Comparison of ENCODE assay signal across 9 cellular contexts in the genomic region with DNA sequence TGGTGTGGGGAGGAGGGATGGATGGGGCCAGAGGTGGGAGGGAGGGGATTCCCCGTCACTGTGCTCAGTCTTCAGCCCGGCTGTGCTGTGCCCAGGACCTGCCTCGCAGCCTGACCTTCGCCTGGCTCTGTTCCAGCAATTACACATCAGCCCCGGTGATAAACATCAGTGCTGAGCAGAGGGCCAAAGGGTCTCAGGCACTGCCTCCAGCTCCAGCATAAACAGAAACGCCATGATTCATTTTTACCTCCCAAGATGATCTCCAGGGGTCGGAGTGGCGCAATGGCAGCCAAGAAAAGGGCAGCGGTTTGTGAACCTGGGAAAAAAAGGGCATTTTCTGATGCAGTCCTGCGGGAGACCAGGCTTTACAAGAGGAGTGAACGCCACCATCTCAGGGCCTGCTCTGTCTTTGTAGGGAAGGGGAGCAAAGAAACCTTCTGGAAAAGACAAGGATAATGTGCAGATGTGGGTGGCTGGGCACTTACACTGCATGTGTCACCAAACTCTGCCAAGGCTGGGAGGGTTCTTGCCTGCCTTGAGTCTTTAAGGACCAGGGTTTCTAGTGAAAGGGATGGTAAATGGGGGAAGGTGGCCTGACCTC. TPM values are rescaled to one million over a fixed set of nuclear protein-coding genes. Genes with fewer than 3 reads are reported as not detected.
A peak's percentile ranks its signal among the peaks of the same experiment; 100 is the strongest.
DNase-seq lines count a peak whose midpoint lies in the region; ATAC-seq, FAIRE-seq and TF ChIP-seq lines count a peak whose summit lies in the region.
"Had no signal": no experiment of that assay in that cellular context is flagged by ENCODE, and none has a peak within 500 bp of the region (broad histone marks: within the 10 kb centered on the region; RNA-seq: fewer than 3 reads in every experiment).

No MANE protein-coding gene starts in this region.

- H3K9me2 ChIP-seq in PC-9 (ENCODE audit: insufficient read depth) = no peaks in the 10 kb centered on the region

- H3K27ac Mint-ChIP-seq in activated naive CD4-positive, alpha-beta T cell treated with anti-CD3 and anti-CD28 coated beads, Interleukin-2, amount 50 U/mL, for 72 hours = no peak overlapping the region
- H3K27ac Mint-ChIP-seq: stimulated activated naive CD8-positive, alpha-beta T cell treated with anti-CD3 and anti-CD28 coated beads, Interleukin-15, Interleukin-2, amounts not matched to agents 100 ng/mL and 50 ng/mL, for 24 hours had no signal

- H3K9me3 Mint-ChIP-seq in activated naive CD4-positive, alpha-beta T cell treated with anti-CD3 and anti-CD28 coated beads, Interleukin-2, amount 50 U/mL, for 72 hours = no peaks in the 10 kb centered on the region
- H3K9me3 Mint-ChIP-seq: stimulated activated naive CD8-positive, alpha-beta T cell treated with anti-CD3 and anti-CD28 coated beads, Interleukin-15, Interleukin-2, amounts not matched to agents 100 ng/mL and 50 ng/mL, for 24 hours had no signal

- POLR2A ChIA-PET in PC-9 (lab: Charles Lee; ENCODE audit: unreplicated experiment) = interaction anchor here (0.6 to 0.7 kb wide), 2 partner anchors 17 to 376 kb away, joined by 3 to 4 read pairs; no protein-coding TSS in a partner anchor

- no peaks in the 10 kb centered on the region for H3K36me3 Mint-ChIP-seq in activated naive CD4-positive, alpha-beta T cell treated with anti-CD3 and anti-CD28 coated beads, Interleukin-2, amount 50 U/mL, for 72 hours

- ATAC-seq in gastroesophageal sphincter = peak; percentile 83
- ATAC-seq in activated naive CD4-positive, alpha-beta T cell treated with anti-CD3 and anti-CD28 coated beads, Interleukin-2, amount 50 U/mL, for 72 hours = no peak

- H2AFZ ChIP-seq in PC-9 = peak overlapping the region; percentile 45; the same call in 1 of the 2 replicates

- H3K79me2 ChIP-seq in PC-9 (ENCODE audit: low read depth) = no peaks in the 10 kb centered on the region

- no peaks in the 10 kb centered on the region for H4K20me1 ChIP-seq in PC-9 (ENCODE audit: insufficient read depth)

- H3F3A ChIP-seq in PC-9 (ENCODE audit: insufficient read depth, low read depth) = peaks cover 25% of the 10 kb centered on the region; the same call in 1 of the 2 replicates

- H3K9me3 ChIP-seq in PC-9 (ENCODE audit: insufficient read depth, low read depth) (no peaks in the 10 kb centered on the region), gastroesophageal sphincter (no peaks in the 10 kb centered on the region)

- TF ChIP-seq CTCF in PC-9 (conservative IDR thresholded peaks at IDR 0.05) (no peak), gastroesophageal sphincter (IDR thresholded peaks at IDR 0.05) (peak in 1 of 4 experiments; percentile 17)

- BruUV-seq in PC-9 (replicated peaks; lab: Mats Ljungman, UMichigan) = no TSS peak

- intact Hi-C loops in PC-9 (cut with micrococcal nuclease; ENCODE audit: unreplicated experiment) = loop anchor here (1.0 to 2.0 kb wide), 2 partner anchors 22 to 30 kb away; a partner anchor contains a TSS

- FAIRE-seq in GM12891 (lab: Jason Lieb, UNC) = no peak

- H3K27ac ChIP-seq in PC-9 (peak overlapping the region; percentile 57), gastroesophageal sphincter (peak overlapping the region; percentile 94 to 96 (median 95))

- no peak for TF ChIP-seq POLR2A in gastroesophageal sphincter (IDR thresholded peaks at IDR 0.05)
- no peak for TF ChIP-seq POLR2A in GM12891 (IDR thresholded peaks at IDR 0.05; ENCODE audit: low read depth, low read length)

- DNase-seq in ELR (ENCODE audit: low read depth) (peak; percentile 97), PC-9 (peak; percentile 74 to 82), retina (peak; percentile 51), GM12891 (ENCODE audit: insufficient read length, low spot score) (no peak)
- no peak for DNase-seq in stimulated activated naive CD4-positive, alpha-beta T cell treated with Interleukin-2 at 50 U/mL for 16 hours (lab: John Stamatoyannopoulos, UW)
- DNase-seq in activated CD4-positive, CD25-positive, alpha-beta regulatory T cell (lab: John Stamatoyannopoulos, UW) = no peak
- no peak for DNase-seq in activated naive CD4-positive, alpha-beta T cell treated with anti-CD3 and anti-CD28 coated beads, Interleukin-2, amount 50 U/mL, for 72 hours (ENCODE audit: low spot score in 2 of 2)

- H3K4me1 ChIP-seq in PC-9 (replicated peaks; ENCODE audit: insufficient read depth) = peaks cover 38% of the 10 kb centered on the region
- H3K4me1 ChIP-seq in gastroesophageal sphincter = peaks cover 36 to 100% (median 52%) of the 10 kb centered on the region in 3 donors

- 4% methylated on average over 11 of the region's 11 CpGs; no CpG with 5 or more reads in 1 of the 2 donors for WGBS in gastroesophageal sphincter (ENCODE audit: low coverage in 1 of 2), 2 donors

- TF ChIP-seq EP300 in gastroesophageal sphincter (IDR thresholded peaks at IDR 0.05) = no peak

- H3K4me2 ChIP-seq in PC-9 = peak overlapping the region; percentile 69

- CTCF ChIA-PET in PC-9 (lab: Charles Lee) = interaction anchor here (0.6 to 1.1 kb wide), 2 partner anchors 37 to 211 kb away, joined by 5 to 11 read pairs; no protein-coding TSS in a partner anchor

- no peaks in the 10 kb centered on the region for H3K27me3 ChIP-seq in PC-9 (ENCODE audit: insufficient read depth, low read depth)
- no peaks in the 10 kb centered on the region for H3K27me3 ChIP-seq in gastroesophageal sphincter

- H3K36me3 ChIP-seq in PC-9 (ENCODE audit: low read depth) = no peaks in the 10 kb centered on the region
- H3K36me3 ChIP-seq in gastroesophageal sphincter = peaks cover 0 to 23% of the 10 kb centered on the region in 2 donors

- H3K4me3 ChIP-seq in PC-9 = no peak overlapping the region
- peak overlapping the region in 1 of 2 donors; percentile 36 for H3K4me3 ChIP-seq in gastroesophageal sphincter

TF ChIP-seq in GM12891, 5 proteins besides CTCF, POLR2A, EP300 and RAD21:
- TF ChIP-seq SPI1 (IDR thresholded peaks at IDR 0.05; ENCODE audit: low read depth, low read length) = no peak
- TF ChIP-seq PAX5 (IDR thresholded peaks at IDR 0.05; ENCODE audit: insufficient read depth, low read length, severe bottlenecking) = no peak
- no peak for TF ChIP-seq TAF1 (IDR thresholded peaks at IDR 0.05; ENCODE audit: low read depth, low read length)
- TF ChIP-seq POLR2AphosphoS5 (IDR thresholded peaks at IDR 0.05; ENCODE audit: low read depth, low read length) = no peak
- TF ChIP-seq POU2F2 (IDR thresholded peaks at IDR 0.05; ENCODE audit: low read depth, low read length) = no peak

RNA-seq across cellular contexts. Expression of a gene that starts 28.1 kb away (rescaled TPM):
- total RNA-seq in PC-9 (2021) = 22.4 and 28.6 TPM in 2 replicates
- total RNA-seq in gastroesophageal sphincter = 10 to 100 TPM; 18.9 to 35.8 (median 29.3) TPM
- 0.64 TPM for polyA plus RNA-seq in GM12891 (2012; ENCODE audit: low read depth, missing spikeins)
- under 1 TPM; 0.27 to 0.34 TPM for total RNA-seq in activated naive CD4-positive, alpha-beta T cell treated with anti-CD3 and anti-CD28 coated beads, Interleukin-2, amount 50 U/mL, for 72 hours

RNA-seq across cellular contexts. Expression of a gene that starts 29.6 kb away (rescaled TPM):
- total RNA-seq in PC-9 (2021) (0.53 and 0.74 TPM in 2 replicates), gastroesophageal sphincter (1,000 to 10,000 TPM; 1,267 to 1,570 (median 1,475) TPM)
- polyA plus RNA-seq in GM12891 (2012; ENCODE audit: low read depth, missing spikeins) = not detected
- not detected for total RNA-seq in activated naive CD4-positive, alpha-beta T cell treated with anti-CD3 and anti-CD28 coated beads, Interleukin-2, amount 50 U/mL, for 72 hours

RNA-seq across cellular contexts. Expression of a gene that starts 38.6 kb away (rescaled TPM):
- total RNA-seq in PC-9 (2021) (55.7 and 60.4 TPM in 2 replicates), gastroesophageal sphincter (10 to 100 TPM; 37.8 to 40.9 (median 38.5) TPM)
- 47.5 TPM for polyA plus RNA-seq in GM12891 (2012; ENCODE audit: low read depth, missing spikeins)
- total RNA-seq in activated naive CD4-positive, alpha-beta T cell treated with anti-CD3 and anti-CD28 coated beads, Interleukin-2, amount 50 U/mL, for 72 hours = 10 to 100 TPM; 64.3 to 89.0 TPM

Comparison
In these comparisons a context has a peak if more than half of its experiments do, and no peak if none do; other contexts are left out.
1. DNase-seq: peak in ELR (single experiment), PC-9 (2 of 2) and retina (single experiment); none in GM12891 (single experiment), stimulated activated naive CD4-positive, alpha-beta T cell treated with Interleukin-2 at 50 U/mL for 16 hours (single experiment), activated CD4-positive, CD25-positive, alpha-beta regulatory T cell (0 of 4) and activated naive CD4-positive, alpha-beta T cell treated with anti-CD3 and anti-CD28 coated beads, Interleukin-2, amount 50 U/mL, for 72 hours (0 of 2).
2. RNA of a gene that starts 28.1 kb away (total RNA-seq): 18.9 to 35.8 TPM in gastroesophageal sphincter and 22.4 to 28.6 TPM in PC-9; 0.27 to 0.34 TPM in activated naive CD4-positive, alpha-beta T cell treated with anti-CD3 and anti-CD28 coated beads, Interleukin-2, amount 50 U/mL, for 72 hours; every median in the first group is over 10 times any median in the second.
3. RNA of a gene that starts 29.6 kb away (total RNA-seq): 1,267 to 1,570 TPM in gastroesophageal sphincter; 0.53 to 0.74 TPM in PC-9 and not detected in activated naive CD4-positive, alpha-beta T cell treated with anti-CD3 and anti-CD28 coated beads, Interleukin-2, amount 50 U/mL, for 72 hours; every median in the first group is over 100 times any median in the second.